13 cellular contexts compared by ENCODE assay signal in genomic region chr10:94006591-94007550, GRCh38. TPM values are rescaled to one million over a fixed set of nuclear protein-coding genes. Genes with fewer than 3 reads are reported as not detected.
DNase-seq lines count a peak whose midpoint lies in the region; ATAC-seq and TF ChIP-seq lines count a peak whose summit lies in the region.
"Had no signal": no experiment of that assay in that cellular context is flagged by ENCODE, and none has a peak within 500 bp of the region (broad histone marks: within the 10 kb centered on the region; RNA-seq: fewer than 3 reads in every experiment).

No MANE protein-coding gene starts in this region.

- TF ChIP-seq CTCF in transverse colon (IDR thresholded peaks at IDR 0.05): no peak

- no peaks in the 10 kb centered on the region for H3K9me3 ChIP-seq in transverse colon
- H3K9me3 ChIP-seq: sigmoid colon, tibial artery had no signal

- peak overlapping the region; percentile 72 to 83 (median 80) for H3K27ac ChIP-seq in transverse colon
- H3K27ac ChIP-seq: BLaER1, sigmoid colon, SK-N-MC had no signal

- H3K27me3 ChIP-seq in transverse colon: no peaks in the 10 kb centered on the region
- H3K27me3 ChIP-seq: BLaER1, sigmoid colon, tibial artery had no signal

- in situ Hi-C loops in transverse colon (cut with MboI; ENCODE audit: low pct_ligation_motif_present in 1 of 4, low pct_unique_long_range_greater_than_20kb in 1 of 4, low sequenced_read_pairs in 3 of 4): no loop called here

- WGBS in transverse colon (ENCODE audit: low coverage in 1 of 2), 2 donors: 33 to 45% methylated on average over 3 to 4 of the region's 4 CpGs

- peaks cover 10 to 32% of the 10 kb centered on the region in 2 donors for H3K27me3 Mint-ChIP-seq in stimulated activated naive B cell treated with anti-CD40 and anti-IgM and Interleukin-4, amounts not matched to agents 10 μg/mL and 1 μg/mL and 100 μg/mL, for 72 hours

- no peak overlapping the region for H3K27ac Mint-ChIP-seq in stimulated activated naive B cell treated with anti-CD40 and anti-IgM and Interleukin-4, amounts not matched to agents 10 μg/mL and 1 μg/mL and 100 μg/mL, for 72 hours
- H3K27ac Mint-ChIP-seq: activated T-helper 2 cell treated with anti-CD3 and anti-CD28 coated beads, Interferon-gamma antibody, Interleukin-2, Interleukin-4, amounts not matched to agents 10 μg/mL and 5 μg/mL and 100 μg/mL, durations not matched to agents 14 hours and 24 hours and 36 hours had no signal

- no peaks in the 10 kb centered on the region for H3K36me3 Mint-ChIP-seq in stimulated activated naive B cell treated with anti-CD40 and anti-IgM and Interleukin-4, amounts not matched to agents 10 μg/mL and 1 μg/mL and 100 μg/mL, for 72 hours

- DNase-seq in NCI-H526 (lab: John Stamatoyannopoulos, UW) (peak; percentile 13 to 20), NCI-H526 treated with DMSO at 0.1 percent for 48 hours (lab: John Stamatoyannopoulos, UW) (no peak), amniotic epithelial cell (ENCODE audit: low read depth) (peak; percentile 71), kidney tubule cell (ENCODE audit: low spot score) (peak; percentile 69), transverse colon (peak; percentile 64), posterior vena cava (ENCODE audit: low spot score) (no peak)
- no peak for DNase-seq in stimulated activated naive B cell treated with anti-CD40 and anti-IgM and Interleukin-4, amounts not matched to agents 10 μg/mL and 1 μg/mL and 100 μg/mL, for 72 hours
- DNase-seq: sigmoid colon, tibial artery had no signal

- peaks cover 10 to 57% (median 27%) of the 10 kb centered on the region in 4 donors for H3K4me1 ChIP-seq in transverse colon
- H3K4me1 ChIP-seq: BLaER1 had no signal

- H3K4me3 ChIP-seq in transverse colon: no peak overlapping the region
- H3K4me3 ChIP-seq: BLaER1, sigmoid colon, SK-N-MC, tibial artery had no signal

- no peak overlapping the region for H3K4me3 Mint-ChIP-seq in stimulated activated naive B cell treated with anti-CD40 and anti-IgM and Interleukin-4, amounts not matched to agents 10 μg/mL and 1 μg/mL and 100 μg/mL, for 72 hours

- TF ChIP-seq EP300 in transverse colon (IDR thresholded peaks at IDR 0.05; ENCODE audit: low read depth): peak; percentile 47

- peak; percentile 18 for TF ChIP-seq POLR2A in transverse colon (IDR thresholded peaks at IDR 0.05)

- no peaks in the 10 kb centered on the region for H3K4me1 Mint-ChIP-seq in stimulated activated naive B cell treated with anti-CD40 and anti-IgM and Interleukin-4, amounts not matched to agents 10 μg/mL and 1 μg/mL and 100 μg/mL, for 72 hours

- no peaks in the 10 kb centered on the region for H3K36me3 ChIP-seq in transverse colon
- H3K36me3 ChIP-seq: BLaER1, sigmoid colon, tibial artery had no signal

- H3K9me3 Mint-ChIP-seq in stimulated activated naive B cell treated with anti-CD40 and anti-IgM and Interleukin-4, amounts not matched to agents 10 μg/mL and 1 μg/mL and 100 μg/mL, for 72 hours: peaks cover 8% of the 10 kb centered on the region in 2 donors
- H3K9me3 Mint-ChIP-seq: activated T-helper 2 cell treated with anti-CD3 and anti-CD28 coated beads, Interferon-gamma antibody, Interleukin-2, Interleukin-4, amounts not matched to agents 10 μg/mL and 5 μg/mL and 100 μg/mL, durations not matched to agents 14 hours and 24 hours and 36 hours had no signal

- no peak for ATAC-seq in HG03280 (IDR thresholded peaks at IDR 0.05; ENCODE audit: unreplicated experiment)
- no peak for ATAC-seq in stimulated activated naive B cell treated with anti-CD40 and anti-IgM and Interleukin-4, amounts not matched to agents 10 μg/mL and 1 μg/mL and 100 μg/mL, for 72 hours (replicated peaks)

- intact Hi-C loops in transverse colon (cut with DNase I; ENCODE audit: low total_unique reads): no loop called here
- intact Hi-C loops in posterior vena cava (cut with DNase I): no loop called here

RNA-seq across cellular contexts. Expression of gene PLCE1, which starts 13.1 kb away (rescaled TPM):
- 100 to 1,000 TPM in 1 of 4 donors, 10 to 100 TPM in 3; 67.9 to 100 (median 90.8) TPM for total RNA-seq in transverse colon
- 1 to 10 TPM; 2.5 to 4.9 TPM for total RNA-seq in posterior vena cava

Comparison
In these comparisons a context has a peak if more than half of its experiments do, and no peak if none do; other contexts are left out.
1. DNase-seq: peak in NCI-H526 (2 of 2), amniotic epithelial cell (single experiment), kidney tubule cell (single experiment) and transverse colon (single experiment); none in NCI-H526 treated with DMSO at 0.1 percent for 48 hours (single experiment), posterior vena cava (single experiment) and stimulated activated naive B cell treated with anti-CD40 and anti-IgM and Interleukin-4, amounts not matched to agents 10 μg/mL and 1 μg/mL and 100 μg/mL, for 72 hours (single experiment).
2. RNA of gene PLCE1, which starts 13.1 kb away (total RNA-seq): 67.9 to 100 TPM in transverse colon; 2.5 to 4.9 TPM in posterior vena cava; every median in the first group is over 10 times any median in the second.